ENCODE assay signal across 8 cellular contexts in the genomic region with DNA sequence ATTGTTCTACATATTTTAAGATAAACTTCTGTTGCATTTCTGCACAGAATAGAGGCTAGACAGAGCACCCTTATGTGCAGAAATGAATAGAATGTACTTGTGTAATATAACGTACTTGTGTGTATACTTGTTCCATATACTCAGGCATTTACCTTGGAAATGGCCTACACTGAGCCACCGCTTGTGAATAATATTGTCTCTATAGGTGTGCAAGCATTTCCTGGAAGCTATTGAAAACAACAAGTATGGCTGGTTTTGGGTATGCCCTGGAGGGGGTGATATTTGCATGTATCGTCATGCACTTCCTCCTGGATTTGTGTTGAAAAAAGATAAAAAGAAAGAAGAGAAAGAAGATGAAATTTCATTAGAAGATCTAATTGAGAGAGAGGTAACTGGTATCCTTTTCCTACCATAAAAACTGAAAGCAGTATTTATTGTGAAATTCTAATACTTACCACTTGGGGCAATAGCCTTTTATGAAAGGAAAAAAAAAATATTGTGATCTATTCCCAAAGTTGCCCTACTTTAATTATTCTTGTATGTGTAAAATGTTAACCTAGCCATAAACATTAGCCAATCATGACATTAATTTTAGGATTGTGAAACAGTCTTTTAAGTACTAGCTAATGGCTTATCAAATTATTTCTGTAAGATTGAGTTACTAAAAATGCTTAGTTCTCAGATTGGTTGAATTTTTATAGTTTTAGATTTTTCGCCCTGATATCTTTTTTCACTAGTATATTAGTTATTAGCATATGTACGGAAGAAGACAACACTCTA. TPM values are rescaled to one million over a fixed set of nuclear protein-coding genes. Genes with fewer than 3 reads are reported as not detected.
A peak's percentile ranks its signal among the peaks of the same experiment; 100 is the strongest.
DNase-seq lines count a peak whose midpoint lies in the region; ATAC-seq, FAIRE-seq and TF ChIP-seq lines count a peak whose summit lies in the region.

No MANE protein-coding gene starts in this region.

- 67% methylated on average over 5 of the region's 5 CpGs for WGBS in esophagus muscularis mucosa

- no peak overlapping the region for H3K27ac ChIP-seq in HL-60 (replicated peaks)
- no peak overlapping the region for H3K27ac ChIP-seq in RWPE1
- no peak overlapping the region for H3K27ac ChIP-seq in esophagus muscularis mucosa (replicated peaks in 1 of 4)

- ATAC-seq in GM19023 (IDR thresholded peaks at IDR 0.05; ENCODE audit: unreplicated experiment): no peak

- no peak for TF ChIP-seq POLR2A in esophagus muscularis mucosa (IDR thresholded peaks at IDR 0.05; ENCODE audit: low read depth)

- H3K4me1 ChIP-seq in esophagus muscularis mucosa: peaks cover 0 to 11% (median 4%) of the 10 kb centered on the region in 4 donors

- peak; percentile 17 for DNase-seq in AG20443 (ENCODE audit: low spot score)
- no peak for DNase-seq in GM18507 (ENCODE audit: extremely low spot score, insufficient read length, low read depth)
- no peak for DNase-seq in HL-60 (ENCODE audit: low read depth in 1 of 2, low spot score in 1 of 2)
- DNase-seq in RWPE1 (ENCODE audit: low spot score): peak; percentile 26
- no peak for DNase-seq in esophagus muscularis mucosa (ENCODE audit: extremely low spot score)
- peak; percentile 75 for DNase-seq in renal cortical epithelial cell (ENCODE audit: low read depth)
- no peak for DNase-seq in stimulated activated CD4-positive, alpha-beta T cell treated with anti-CD3 and anti-CD28 coated beads, Interleukin-4, amount 100 ng/mL, for 4 hours

- no peaks in the 10 kb centered on the region for H3K9me3 ChIP-seq in esophagus muscularis mucosa

- peak; percentile 65 for FAIRE-seq in GM18507 (lab: Jason Lieb, UNC)

- intact Hi-C loops in esophagus muscularis mucosa (cut with DNase I): loop anchor here (1.0 kb wide), 1 partner anchor 137 kb away; no protein-coding TSS in a partner anchor

- no peak for TF ChIP-seq EP300 in esophagus muscularis mucosa (IDR thresholded peaks at IDR 0.05)

- CTCF ChIA-PET in RWPE1 (lab: Yijun Ruan, JAX): interaction anchor here (0.6 to 3.9 kb wide), 9 partner anchors 37 to 540 kb away, joined by 3 to 38 read pairs (median 3); a partner anchor contains a TSS

- TF ChIP-seq CTCF in HL-60 (IDR thresholded peaks at IDR 0.05; ENCODE audit: insufficient read depth, low read length) (peak; percentile 1), RWPE1 (conservative IDR thresholded peaks at IDR 0.05; ENCODE audit: low read depth) (peak; percentile 76), esophagus muscularis mucosa (IDR thresholded peaks at IDR 0.05) (peak; percentile 61 to 64 (median 62))

- H3K36me3 ChIP-seq in esophagus muscularis mucosa: peaks cover 15 to 88% (median 69%) of the 10 kb centered on the region in 4 donors

- H3K27me3 ChIP-seq in HL-60 (ENCODE audit: insufficient read depth, poor library complexity, severe bottlenecking) (no peaks in the 10 kb centered on the region), esophagus muscularis mucosa (no peaks in the 10 kb centered on the region)

- POLR2A ChIA-PET in RWPE1 (lab: Yijun Ruan, JAX; ENCODE audit: low non-redundant PET): no interaction called here

- H3K4me3 ChIP-seq in HL-60 (replicated peaks; ENCODE audit: insufficient read depth, low read length): no peak overlapping the region
- H3K4me3 ChIP-seq in esophagus muscularis mucosa: no peak overlapping the region

RNA-seq across cellular contexts. Expression of a gene that starts 18.0 kb away (rescaled TPM):
- total RNA-seq in esophagus muscularis mucosa: 10 to 100 TPM; 57.3 to 70.2 (median 59.1) TPM
- 85.1 and 115 TPM in 2 replicates for total RNA-seq in renal cortical epithelial cell

Comparison
In these comparisons a context has a peak if more than half of its experiments do, and no peak if none do; other contexts are left out.
1. DNase-seq: peak in AG20443 (single experiment), RWPE1 (single experiment) and renal cortical epithelial cell (single experiment); none in GM18507 (single experiment), HL-60 (0 of 2), esophagus muscularis mucosa (single experiment) and stimulated activated CD4-positive, alpha-beta T cell treated with anti-CD3 and anti-CD28 coated beads, Interleukin-4, amount 100 ng/mL, for 4 hours (0 of 2).
2. CTCF ChIP-seq: peak in every context shown above with its lines; median percentile 76 in RWPE1; 62 in esophagus muscularis mucosa; 1 in HL-60.